In the genomic region with DNA sequence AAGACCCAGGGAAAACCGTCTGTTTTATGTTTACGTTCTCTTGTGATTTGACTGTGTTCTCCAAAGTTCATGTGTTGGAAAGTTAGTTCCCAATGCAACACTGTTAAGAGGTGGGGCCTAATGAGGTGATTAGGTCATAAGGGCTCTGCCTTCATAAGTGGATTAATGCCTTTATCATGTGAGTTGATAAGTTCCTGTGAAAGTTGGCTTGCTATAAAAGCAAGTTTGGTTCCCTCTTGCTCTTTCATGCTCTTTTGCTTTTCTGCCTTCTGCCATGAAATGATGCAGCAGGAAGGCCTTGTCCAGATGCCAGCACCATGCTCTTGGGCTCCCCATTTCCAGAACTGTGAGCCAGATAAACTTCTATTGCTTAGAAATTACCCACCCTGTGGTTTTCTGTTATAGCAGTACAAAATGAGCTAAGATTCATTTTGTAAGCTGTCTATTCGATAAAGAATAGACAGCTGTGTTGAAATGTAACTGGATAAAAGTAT, we compare ENCODE assay signal across 17 cellular contexts. TPM values are rescaled to one million over a fixed set of nuclear protein-coding genes. Genes with fewer than 3 reads are reported as not detected.
DNase-seq lines count a peak whose midpoint lies in the region; ATAC-seq and TF ChIP-seq lines count a peak whose summit lies in the region.
"Had no signal": no experiment of that assay in that cellular context is flagged by ENCODE, and none has a peak within 500 bp of the region (broad histone marks: within the 10 kb centered on the region; RNA-seq: fewer than 3 reads in every experiment).

No MANE protein-coding gene starts in this region.

- TF ChIP-seq CTCF in progenitor cell of endocrine pancreas (IDR thresholded peaks at IDR 0.05; ENCODE audit: unreplicated experiment): no peak

- peak overlapping the region; percentile 37 to 71 for H3K4me3 Mint-ChIP-seq in activated T-cell treated with anti-CD3 and anti-CD28 coated beads, Interleukin-2, amount 50 U/mL, for 72 hours
- no peak overlapping the region for H3K4me3 Mint-ChIP-seq in progenitor cell of endocrine pancreas (ENCODE audit: low read depth)
- H3K4me3 Mint-ChIP-seq: activated naive CD4-positive, alpha-beta T cell treated with anti-CD3 and anti-CD28 coated beads, Interleukin-2, amount 10 ng/mL, durations not matched to agents 7 days and 5 days; brain; nephron had no signal

- no peaks in the 10 kb centered on the region for H3K27me3 Mint-ChIP-seq in activated T-cell treated with anti-CD3 and anti-CD28 coated beads, Interleukin-2, amount 50 U/mL, for 72 hours (ENCODE audit: low read depth)
- no peaks in the 10 kb centered on the region for H3K27me3 Mint-ChIP-seq in progenitor cell of endocrine pancreas
- H3K27me3 Mint-ChIP-seq: activated naive CD4-positive, alpha-beta T cell treated with anti-CD3 and anti-CD28 coated beads, Interleukin-2, amount 10 ng/mL, durations not matched to agents 7 days and 5 days; brain had no signal

- no peaks in the 10 kb centered on the region for H3K9me3 Mint-ChIP-seq in activated T-cell treated with anti-CD3 and anti-CD28 coated beads, Interleukin-2, amount 50 U/mL, for 72 hours
- H3K9me3 Mint-ChIP-seq in progenitor cell of endocrine pancreas (ENCODE audit: low read depth): no peaks in the 10 kb centered on the region
- H3K9me3 Mint-ChIP-seq: activated naive CD4-positive, alpha-beta T cell treated with anti-CD3 and anti-CD28 coated beads, Interleukin-2, amount 10 ng/mL, durations not matched to agents 7 days and 5 days; brain; nephron had no signal

- H3K27ac Mint-ChIP-seq in activated T-cell treated with anti-CD3 and anti-CD28 coated beads, Interleukin-2, amount 50 U/mL, for 72 hours: no peak overlapping the region
- peak overlapping the region; percentile 9 for H3K27ac Mint-ChIP-seq in progenitor cell of endocrine pancreas
- H3K27ac Mint-ChIP-seq: activated naive CD4-positive, alpha-beta T cell treated with anti-CD3 and anti-CD28 coated beads, Interleukin-2, amount 10 ng/mL, durations not matched to agents 7 days and 5 days; brain; nephron had no signal

- no peak for ATAC-seq in activated T-cell treated with anti-CD3 and anti-CD28 coated beads, Interleukin-2, amount 50 U/mL, for 72 hours (replicated peaks in 1 of 2)
- ATAC-seq in HG02885 (IDR thresholded peaks at IDR 0.05; ENCODE audit: poor library complexity, unreplicated experiment): peak; percentile 14
- ATAC-seq in HG03571 (IDR thresholded peaks at IDR 0.05; ENCODE audit: unreplicated experiment): no peak
- ATAC-seq: PC-3 had no signal

- H3K4me1 Mint-ChIP-seq in activated T-cell treated with anti-CD3 and anti-CD28 coated beads, Interleukin-2, amount 50 U/mL, for 72 hours (ENCODE audit: low read depth): peaks cover 43% of the 10 kb centered on the region
- peaks cover 5% of the 10 kb centered on the region for H3K4me1 Mint-ChIP-seq in progenitor cell of endocrine pancreas (ENCODE audit: low read depth)
- H3K4me1 Mint-ChIP-seq: activated naive CD4-positive, alpha-beta T cell treated with anti-CD3 and anti-CD28 coated beads, Interleukin-2, amount 10 ng/mL, durations not matched to agents 7 days and 5 days; nephron had no signal

- TF ChIP-seq POLR2A in erythroblast (IDR thresholded peaks at IDR 0.05; ENCODE audit: low read length): no peak

- H3K36me3 Mint-ChIP-seq in activated T-cell treated with anti-CD3 and anti-CD28 coated beads, Interleukin-2, amount 50 U/mL, for 72 hours (ENCODE audit: insufficient read depth in 2 of 2): peaks cover 7 to 14% of the 10 kb centered on the region in 2 donors
- no peaks in the 10 kb centered on the region for H3K36me3 Mint-ChIP-seq in progenitor cell of endocrine pancreas (ENCODE audit: insufficient read depth)
- H3K36me3 Mint-ChIP-seq: brain had no signal

- no peak for DNase-seq in activated T-cell treated with anti-CD3 and anti-CD28 coated beads, Interleukin-2, amount 50 U/mL, for 72 hours
- DNase-seq in activated T-cell treated with anti-CD3 and anti-CD28 coated beads for 4 hours (no peak), erythroblast (lab: John Stamatoyannopoulos, UW) (peak; percentile 3 to 4), progenitor cell of endocrine pancreas (ENCODE audit: low spot score, unreplicated experiment) (no peak), middle frontal gyrus (ENCODE audit: extremely low spot score, low spot score) (no peak), putamen (ENCODE audit: low spot score) (no peak)
- DNase-seq: activated CD4-positive, alpha-beta T cell treated with anti-CD3 and anti-CD28 coated beads for 1 hour; activated naive CD4-positive, alpha-beta T cell treated with anti-CD3 and anti-CD28 coated beads, Interleukin-2, amount 10 ng/mL, durations not matched to agents 7 days and 5 days; cortex of kidney; KBM-7; NCI-H1048; NCI-H526; PC-3 had no signal

RNA-seq across cellular contexts. Expression of a gene that starts 41.9 kb away (rescaled TPM):
- total RNA-seq in activated T-cell treated with anti-CD3 and anti-CD28 coated beads, Interleukin-2, amount 50 U/mL, for 72 hours: 10 to 100 TPM; 38.8 to 40.2 TPM
- 6.2 and 6.5 TPM in 2 replicates for total RNA-seq in progenitor cell of endocrine pancreas

Comparison
In these comparisons a context has a peak if more than half of its experiments do, and no peak if none do; other contexts are left out.
1. DNase-seq: peak in erythroblast (2 of 2); none in activated T-cell treated with anti-CD3 and anti-CD28 coated beads, Interleukin-2, amount 50 U/mL, for 72 hours (0 of 2), activated T-cell treated with anti-CD3 and anti-CD28 coated beads for 4 hours (single experiment), progenitor cell of endocrine pancreas (single experiment), middle frontal gyrus (single experiment) and putamen (single experiment).